ENCODE assay signal across 24 cellular contexts in the genomic region with DNA sequence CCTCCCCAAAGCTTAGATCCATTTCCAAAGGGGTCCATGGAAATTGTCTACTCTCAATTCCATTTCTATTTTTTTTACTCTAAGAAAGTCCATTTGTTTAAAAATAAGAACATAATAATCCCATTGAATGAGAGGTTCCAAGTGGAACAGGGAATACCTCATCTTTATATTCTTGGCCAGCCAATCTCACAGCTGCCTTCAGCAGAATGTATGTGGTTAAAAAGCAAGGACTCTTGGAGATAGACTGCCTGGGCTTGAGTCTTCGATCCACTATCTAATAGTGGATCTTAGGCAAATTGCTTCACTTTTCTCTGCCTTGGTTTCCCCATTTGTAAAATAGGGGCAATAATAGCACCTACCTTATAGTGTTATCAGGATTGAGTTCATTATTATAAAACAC.
"Had no signal": no experiment of that assay in that cellular context is flagged by ENCODE, and none has a peak within 500 bp of the region (broad histone marks: within the 10 kb centered on the region; RNA-seq: fewer than 3 reads in every experiment).

No MANE protein-coding gene starts in this region.

- DNase-seq: IMR-90, Karpas-422, KG1, MG63, NCI-H1092, NCI-H1105 treated with DMSO at 0.1 percent for 48 hours, NCI-H1417 treated with DMSO at 0.1 percent for 48 hours, NCI-H146, NCI-H1694 treated with DMSO at 0.1 percent for 48 hours, NCI-H1930, NCI-H2081 treated with DMSO at 0.1 percent for 48 hours, NCI-H2171, NCI-H226, NCI-H446, NCI-H510A, NCI-H524 treated with DMSO at 0.1 percent for 48 hours, NCI-H69, NCI-H774, Right ventricle myocardium superior, RPMI8226, SIG-M5, SK-N-SH, SW 1271 had no signal

- H3K4me3 ChIP-seq: MG63 had no signal

- H3K36me3 ChIP-seq: MG63 had no signal

- ATAC-seq: HepG2 had no signal

- H3K9me3 ChIP-seq: MG63, SK-N-SH had no signal

- H3K9ac ChIP-seq: SK-N-SH had no signal

- H3K4me2 ChIP-seq: SK-N-SH had no signal
